11 cellular contexts compared by ENCODE assay signal in the genomic region with DNA sequence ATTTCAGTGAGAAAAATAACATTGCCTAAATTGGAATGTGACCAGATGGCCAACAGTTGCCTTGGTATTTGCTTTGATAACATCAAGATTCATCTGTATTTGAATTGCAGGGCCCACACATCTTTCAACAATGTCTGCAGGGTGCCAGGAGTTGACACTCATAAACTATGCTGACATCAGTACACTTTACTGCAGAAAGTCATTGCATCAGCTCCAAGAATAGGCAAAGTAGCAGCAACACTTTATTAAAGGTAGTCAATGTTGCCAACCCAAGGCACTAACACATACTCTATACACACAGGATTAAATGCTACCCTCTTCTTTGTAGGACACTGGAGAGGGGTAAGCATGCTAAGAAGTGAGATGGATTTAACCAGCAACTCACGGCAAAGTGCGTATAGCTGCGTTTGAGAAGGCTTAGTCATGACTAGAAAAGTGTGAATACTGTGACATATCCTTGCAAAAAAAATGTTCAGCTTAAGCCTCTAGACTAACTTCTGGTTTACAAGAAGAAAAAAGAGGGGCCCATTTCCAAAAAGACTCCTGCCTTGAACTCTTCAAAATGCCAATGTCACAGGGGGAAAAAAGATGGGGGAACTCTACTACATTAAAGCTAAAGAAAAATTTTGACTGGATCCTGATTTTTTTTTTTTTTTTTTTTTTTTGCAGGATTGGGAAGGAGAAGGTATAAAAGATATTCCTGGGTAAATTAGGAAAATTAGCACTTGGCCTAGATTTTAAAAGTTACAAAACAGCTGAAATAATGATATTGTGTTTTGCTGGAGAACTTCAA. TPM values are rescaled to one million over a fixed set of nuclear protein-coding genes. Genes with fewer than 3 reads are reported as not detected.
DNase-seq lines count a peak whose midpoint lies in the region; ATAC-seq and TF ChIP-seq lines count a peak whose summit lies in the region.
"Had no signal": no experiment of that assay in that cellular context is flagged by ENCODE, and none has a peak within 500 bp of the region (broad histone marks: within the 10 kb centered on the region; RNA-seq: fewer than 3 reads in every experiment).

No MANE protein-coding gene starts in this region.

- no peak overlapping the region for H3K4me2 ChIP-seq in mesendoderm (ENCODE audit: low read length)

- no peaks in the 10 kb centered on the region for H3K27me3 ChIP-seq in mesendoderm (ENCODE audit: insufficient read depth, low read length, poor library complexity)
- no peaks in the 10 kb centered on the region for H3K27me3 ChIP-seq in tibial nerve
- H3K27me3 ChIP-seq: spleen had no signal

- H3K56ac ChIP-seq in mesendoderm (ENCODE audit: low read length) = peak overlapping the region; percentile 67

- peak; percentile 57 for DNase-seq in AG09319 (ENCODE audit: extremely low read depth, low read depth)
- peak; percentile 92 for DNase-seq in HFFc6
- DNase-seq in activated naive CD8-positive, alpha-beta T cell treated with anti-CD3 and anti-CD28 coated beads, Interleukin-2, amount 50 U/mL, for 24 hours = no peak
- peak; percentile 80 for DNase-seq in mesendoderm
- no peak for DNase-seq in HK-2 (ENCODE audit: unreplicated experiment)
- DNase-seq in hippocampal formation (lab: John Stamatoyannopoulos, UW) = no peak
- DNase-seq in tibial nerve (ENCODE audit: low spot score in 2 of 2) = no peak
- DNase-seq: caudate nucleus, DMS53, spleen had no signal

- no peak for TF ChIP-seq EP300 in tibial nerve (IDR thresholded peaks at IDR 0.05)

- peaks cover 7% of the 10 kb centered on the region; the same call in 1 of the 2 replicates for H3K27me3 Mint-ChIP-seq in HFFc6 (ENCODE audit: insufficient read depth)
- H3K27me3 Mint-ChIP-seq in activated naive CD8-positive, alpha-beta T cell treated with anti-CD3 and anti-CD28 coated beads, Interleukin-2, amount 50 U/mL, for 24 hours = no peaks in the 10 kb centered on the region
- no peaks in the 10 kb centered on the region for H3K27me3 Mint-ChIP-seq in stimulated activated memory B cell treated with anti-CD40 and anti-IgM and Interleukin-4, amounts not matched to agents 10 μg/mL and 1 μg/mL and 100 μg/mL, for 72 hours

- H3K27ac Mint-ChIP-seq in HFFc6 = peak overlapping the region; percentile 100
- H3K27ac Mint-ChIP-seq in activated naive CD8-positive, alpha-beta T cell treated with anti-CD3 and anti-CD28 coated beads, Interleukin-2, amount 50 U/mL, for 24 hours = no peak overlapping the region
- H3K27ac Mint-ChIP-seq in stimulated activated memory B cell treated with anti-CD40 and anti-IgM and Interleukin-4, amounts not matched to agents 10 μg/mL and 1 μg/mL and 100 μg/mL, for 72 hours = no peak overlapping the region

- H2BK5ac ChIP-seq in mesendoderm (ENCODE audit: low read length) = peak overlapping the region; percentile 72

- WGBS in mesendoderm (ENCODE audit: extremely low coverage, insufficient coverage, low lambda C conversion rate) = no CpG with 5 or more reads among the region's 3 CpGs
- WGBS in tibial nerve, 2 donors = 91 to 95% methylated on average over 3 of the region's 3 CpGs

- peaks cover 70% of the 10 kb centered on the region for H3K4me1 Mint-ChIP-seq in HFFc6 (ENCODE audit: low read depth)
- H3K4me1 Mint-ChIP-seq in activated naive CD8-positive, alpha-beta T cell treated with anti-CD3 and anti-CD28 coated beads, Interleukin-2, amount 50 U/mL, for 24 hours = peaks cover 30% of the 10 kb centered on the region
- peaks cover 24% of the 10 kb centered on the region for H3K4me1 Mint-ChIP-seq in stimulated activated memory B cell treated with anti-CD40 and anti-IgM and Interleukin-4, amounts not matched to agents 10 μg/mL and 1 μg/mL and 100 μg/mL, for 72 hours

- no peaks in the 10 kb centered on the region for H3K36me3 ChIP-seq in mesendoderm (ENCODE audit: control insufficient read depth, insufficient read depth, low read length)
- no peaks in the 10 kb centered on the region for H3K36me3 ChIP-seq in tibial nerve

- no peaks in the 10 kb centered on the region for H3K79me1 ChIP-seq in mesendoderm (ENCODE audit: low read length)

- H3K79me2 ChIP-seq in mesendoderm (ENCODE audit: control insufficient read depth, insufficient read depth, low read length) = peaks cover 11% of the 10 kb centered on the region

- TF ChIP-seq CTCF in AG09319 (IDR thresholded peaks at IDR 0.05; ENCODE audit: low read depth, low read length) = no peak
- no peak for TF ChIP-seq CTCF in HFFc6 (IDR thresholded peaks at IDR 0.05)
- no peak for TF ChIP-seq CTCF in tibial nerve (IDR thresholded peaks at IDR 0.05)

- peak overlapping the region; percentile 47 for H3K18ac ChIP-seq in mesendoderm (ENCODE audit: low read length)

- H2BK15ac ChIP-seq in mesendoderm (replicated peaks; ENCODE audit: low read depth) = no peak overlapping the region

- no peaks in the 10 kb centered on the region for H3K9me3 ChIP-seq in tibial nerve
- H3K9me3 ChIP-seq: spleen had no signal

- H3K4me3 ChIP-seq in mesendoderm (ENCODE audit: low read length) (no peak overlapping the region), tibial nerve (no peak overlapping the region)

- H2AK5ac ChIP-seq in mesendoderm (ENCODE audit: low read length) = no peak overlapping the region

- no peak overlapping the region for H4K8ac ChIP-seq in mesendoderm (ENCODE audit: low read depth, low read length)

- H3K9me3 Mint-ChIP-seq in HFFc6 = no peaks in the 10 kb centered on the region
- no peaks in the 10 kb centered on the region for H3K9me3 Mint-ChIP-seq in activated naive CD8-positive, alpha-beta T cell treated with anti-CD3 and anti-CD28 coated beads, Interleukin-2, amount 50 U/mL, for 24 hours
- no peaks in the 10 kb centered on the region for H3K9me3 Mint-ChIP-seq in stimulated activated memory B cell treated with anti-CD40 and anti-IgM and Interleukin-4, amounts not matched to agents 10 μg/mL and 1 μg/mL and 100 μg/mL, for 72 hours

- no peak overlapping the region for H4K5ac ChIP-seq in mesendoderm (ENCODE audit: low read length)

- H3K23ac ChIP-seq in mesendoderm (ENCODE audit: low read length) = peak overlapping the region; percentile 96

- no peak for TF ChIP-seq POLR2A in tibial nerve (IDR thresholded peaks at IDR 0.05)

- ATAC-seq in activated naive CD8-positive, alpha-beta T cell treated with anti-CD3 and anti-CD28 coated beads, Interleukin-2, amount 50 U/mL, for 24 hours = no peak
- no peak for ATAC-seq in stimulated activated memory B cell treated with anti-CD40 and anti-IgM and Interleukin-4, amounts not matched to agents 10 μg/mL and 1 μg/mL and 100 μg/mL, for 72 hours

- peak overlapping the region; percentile 43 for H3K27ac ChIP-seq in mesendoderm (ENCODE audit: low read depth, low read length)
- H3K27ac ChIP-seq in tibial nerve = no peak overlapping the region

- H3K4me1 ChIP-seq in mesendoderm (ENCODE audit: control insufficient read depth, low read depth, low read length) = peaks cover 5% of the 10 kb centered on the region
- H3K4me1 ChIP-seq in tibial nerve = peaks cover 5 to 23% (median 14%) of the 10 kb centered on the region in 4 donors

- H3K4ac ChIP-seq in mesendoderm (ENCODE audit: low read depth, low read length) = peak overlapping the region; percentile 68

- H2BK120ac ChIP-seq in mesendoderm (ENCODE audit: low read depth, low read length) = no peak overlapping the region

- H3K36me3 Mint-ChIP-seq in HFFc6 (ENCODE audit: low read depth) = no peaks in the 10 kb centered on the region; the same call in 1 of the 2 replicates
- H3K36me3 Mint-ChIP-seq in activated naive CD8-positive, alpha-beta T cell treated with anti-CD3 and anti-CD28 coated beads, Interleukin-2, amount 50 U/mL, for 24 hours (ENCODE audit: low read depth) = peaks cover 14% of the 10 kb centered on the region
- no peaks in the 10 kb centered on the region for H3K36me3 Mint-ChIP-seq in stimulated activated memory B cell treated with anti-CD40 and anti-IgM and Interleukin-4, amounts not matched to agents 10 μg/mL and 1 μg/mL and 100 μg/mL, for 72 hours

- no peak overlapping the region for H3K9ac ChIP-seq in mesendoderm (ENCODE audit: low read length)

- H3K4me3 Mint-ChIP-seq in HFFc6 = peak overlapping the region; percentile 94
- peak overlapping the region; percentile 88 for H3K4me3 Mint-ChIP-seq in activated naive CD8-positive, alpha-beta T cell treated with anti-CD3 and anti-CD28 coated beads, Interleukin-2, amount 50 U/mL, for 24 hours
- H3K4me3 Mint-ChIP-seq in stimulated activated memory B cell treated with anti-CD40 and anti-IgM and Interleukin-4, amounts not matched to agents 10 μg/mL and 1 μg/mL and 100 μg/mL, for 72 hours = no peak overlapping the region

RNA-seq across cellular contexts. Expression of gene BBIP1, which starts 2.2 kb away (rescaled TPM):
- 10 to 100 TPM; 28.5 to 36.1 (median 31.2) TPM for total RNA-seq in HFFc6 (2021; fragmentation: NEBNext Ultra II Directional; extraction: Animal tissue kit (Norgen Biotek cat#: 25700))
- 22.2 TPM for polyA plus RNA-seq in mesendoderm (2013, experiment 1 of 2)
- polyA plus RNA-seq in mesendoderm (2013, experiment 2 of 2) = 22.0 TPM
- total RNA-seq in tibial nerve = 10 to 100 TPM; 25.2 to 37.0 (median 33.9) TPM

RNA-seq across cellular contexts. Expression of gene SHOC2, which starts 2.7 kb away (rescaled TPM):
- total RNA-seq in HFFc6 (2021; fragmentation: NEBNext Ultra II Directional; extraction: Animal tissue kit (Norgen Biotek cat#: 25700)) = 10 to 100 TPM; 48.9 to 61.1 (median 56.6) TPM
- polyA plus RNA-seq in mesendoderm (2013, experiment 1 of 2) = 23.7 TPM
- 22.6 TPM for polyA plus RNA-seq in mesendoderm (2013, experiment 2 of 2)
- 10 to 100 TPM; 49.2 to 50.9 (median 50.5) TPM for total RNA-seq in tibial nerve

RNA-seq across cellular contexts. Expression of gene PDCD4, which starts 45.0 kb away (rescaled TPM):
- total RNA-seq in HFFc6 (2021; fragmentation: NEBNext Ultra II Directional; extraction: Animal tissue kit (Norgen Biotek cat#: 25700)) = 10 to 100 TPM; 56.0 to 85.6 (median 72.8) TPM
- polyA plus RNA-seq in mesendoderm (2013, experiment 1 of 2) = 9.4 TPM
- 9.1 TPM for polyA plus RNA-seq in mesendoderm (2013, experiment 2 of 2)
- total RNA-seq in tibial nerve = 100 to 1,000 TPM in 1 of 4 donors, 10 to 100 TPM in 3; 68.6 to 109 (median 82.7) TPM

Comparison
In these comparisons a context has a peak if more than half of its experiments do, and no peak if none do; other contexts are left out.
1. DNase-seq: peak in AG09319 (single experiment), HFFc6 (single experiment) and mesendoderm (single experiment); none in activated naive CD8-positive, alpha-beta T cell treated with anti-CD3 and anti-CD28 coated beads, Interleukin-2, amount 50 U/mL, for 24 hours (single experiment), HK-2 (single experiment), hippocampal formation (0 of 2) and tibial nerve (0 of 2).